35 cellular contexts compared by ENCODE assay signal in the genomic region with DNA sequence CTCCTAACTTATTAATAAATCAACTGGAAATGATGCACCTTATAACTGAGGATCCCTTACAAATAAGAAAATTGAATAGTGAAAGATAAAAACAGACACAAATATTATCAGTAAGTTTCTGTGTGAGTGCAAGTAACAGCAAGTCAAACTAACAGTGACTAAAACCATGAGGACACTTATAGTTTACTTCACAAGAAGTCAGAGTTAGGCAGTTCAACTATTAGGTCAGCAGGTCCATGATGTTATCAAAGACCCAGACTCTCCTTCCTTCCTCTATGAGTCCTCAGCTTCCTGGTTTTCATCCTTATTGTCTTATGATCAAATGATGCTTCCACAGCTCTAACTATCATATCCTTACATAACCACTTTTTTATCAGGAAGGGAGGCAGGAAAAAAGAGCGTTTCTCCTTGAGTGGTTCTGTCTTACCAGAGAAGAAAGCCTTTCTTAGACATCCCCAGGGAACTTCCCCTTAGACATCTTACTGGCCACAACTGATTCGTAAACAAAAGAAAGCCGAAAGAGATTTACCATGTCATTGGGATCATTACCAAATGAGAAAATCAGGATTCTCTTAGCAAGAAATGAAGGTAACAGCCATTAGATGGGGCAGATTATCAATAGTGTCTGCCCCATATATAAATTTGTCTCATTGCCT.
DNase-seq lines count a peak whose midpoint lies in the region; ATAC-seq, FAIRE-seq and TF ChIP-seq lines count a peak whose summit lies in the region.
"Had no signal": no experiment of that assay in that cellular context is flagged by ENCODE, and none has a peak within 500 bp of the region (broad histone marks: within the 10 kb centered on the region; RNA-seq: fewer than 3 reads in every experiment).

No MANE protein-coding gene starts in this region.

- H3K4me2 ChIP-seq in BLaER1 (peak overlapping the region; percentile 94), K562 (ENCODE audit: insufficient read depth, low read length) (no peak overlapping the region), MM.1S (ENCODE audit: low read depth, low read length) (no peak overlapping the region)
- peak overlapping the region; percentile 22 to 96 (median 86) for H3K4me2 ChIP-seq in BLaER1 treated with 17β-estradiol and CSF1 and Interleukin-3, amounts not matched to agents 10 nM and 100 nM
- H3K4me2 ChIP-seq: A549 had no signal

- H4K20me1 ChIP-seq in BLaER1 (no peaks in the 10 kb centered on the region), K562 (replicated peaks; ENCODE audit: control insufficient read depth, insufficient read depth, low read length) (no peaks in the 10 kb centered on the region), MM.1S (ENCODE audit: insufficient read depth, low read length) (no peaks in the 10 kb centered on the region)
- no peaks in the 10 kb centered on the region for H4K20me1 ChIP-seq in BLaER1 treated with 17β-estradiol and CSF1 and Interleukin-3, amounts not matched to agents 10 nM and 100 nM

- peak; percentile 44 for FAIRE-seq in K562 (lab: Jason Lieb, UNC)
- no peak for FAIRE-seq in GM19239 (lab: Jason Lieb, UNC)
- FAIRE-seq: A204.1, A549, D721Med had no signal

- no peaks in the 10 kb centered on the region for H3K9me2 ChIP-seq in MM.1S (replicated peaks; ENCODE audit: insufficient read depth, low read length)

- no TSS peak for BruUV-seq in K562 (replicated peaks; lab: Mats Ljungman, UMichigan)

- intact Hi-C loops in K562 (cut with micrococcal nuclease) = no loop called here

- TF ChIP-seq EP300 in K562 (IDR thresholded peaks at IDR 0.05; ENCODE audit: low read length) = no peak

- peak overlapping the region; percentile 72 for H3K4me3 ChIP-seq in BLaER1
- H3K4me3 ChIP-seq in BLaER1 treated with 17β-estradiol and CSF1 and Interleukin-3, amounts not matched to agents 10 nM and 100 nM = peak overlapping the region in 4 of 10 experiments; percentile 1 to 67 (median 38); a peak in 5 of 20 replicates
- no peak overlapping the region for H3K4me3 ChIP-seq in K562
- no peak overlapping the region for H3K4me3 ChIP-seq in MM.1S (ENCODE audit: low read length)
- H3K4me3 ChIP-seq: A549 had no signal

- no peaks in the 10 kb centered on the region for H3F3A ChIP-seq in MM.1S (ENCODE audit: insufficient read depth, low read length)

- H3K36me3 ChIP-seq in BLaER1 = no peaks in the 10 kb centered on the region
- H3K36me3 ChIP-seq in BLaER1 treated with 17β-estradiol and CSF1 and Interleukin-3, amounts not matched to agents 10 nM and 100 nM = no peaks in the 10 kb centered on the region
- H3K36me3 ChIP-seq in K562 (ENCODE audit: control insufficient read depth, insufficient read depth, low read length) = no peaks in the 10 kb centered on the region
- H3K36me3 ChIP-seq in MM.1S (replicated peaks; ENCODE audit: insufficient read depth, low read length) = no peaks in the 10 kb centered on the region
- H3K36me3 ChIP-seq: BE2C had no signal

- no peaks in the 10 kb centered on the region for H3K9me1 ChIP-seq in K562 (ENCODE audit: control insufficient read depth, insufficient read depth, low read length)

- TF ChIP-seq POLR2A in K562 (conservative IDR thresholded peaks at IDR 0.05) = no peak

- no peak for ATAC-seq in K562
- peak; percentile 72 to 73 for ATAC-seq in stimulated activated naive B cell treated with anti-CD40 and anti-IgM and Interleukin-4, amounts not matched to agents 10 μg/mL and 1 μg/mL and 100 μg/mL, for 72 hours (replicated peaks)
- ATAC-seq: A549; CD8-positive, alpha-beta T cell had no signal

- peaks cover 95% of the 10 kb centered on the region for H3K4me1 ChIP-seq in BLaER1
- H3K4me1 ChIP-seq in BLaER1 treated with 17β-estradiol and CSF1 and Interleukin-3, amounts not matched to agents 10 nM and 100 nM = peaks cover 9 to 100% (median 98%) of the 10 kb centered on the region in 10 experiments; a peak in 18 of 20 replicates
- no peaks in the 10 kb centered on the region; a peak in 1 of 5 replicates for H3K4me1 ChIP-seq in K562 (replicated peaks in 1 of 2; ENCODE audit: control insufficient read depth in 2 of 2, insufficient read depth in 2 of 2, low read length in 2 of 2)
- no peaks in the 10 kb centered on the region for H3K4me1 ChIP-seq in MM.1S (ENCODE audit: low read length)
- H3K4me1 ChIP-seq: A549, Caco-2 had no signal

- 2% methylated on average over 3 of the region's 3 CpGs for WGBS in K562 (ENCODE audit: insufficient coverage, low coverage, missing lambda C conversion rate)

- H3K79me2 ChIP-seq in K562 (ENCODE audit: control insufficient read depth, insufficient read depth, low read length) (no peaks in the 10 kb centered on the region), MM.1S (ENCODE audit: low read length) (no peaks in the 10 kb centered on the region)

- peak overlapping the region; percentile 93 for H3K9ac ChIP-seq in BLaER1
- H3K9ac ChIP-seq in BLaER1 treated with 17β-estradiol and CSF1 and Interleukin-3, amounts not matched to agents 10 nM and 100 nM = peak overlapping the region in 5 of 11 experiments; percentile 1 to 75 (median 28); a peak in 4 of 22 replicates
- no peak overlapping the region for H3K9ac ChIP-seq in K562 (ENCODE audit: insufficient read depth in 1 of 2, low read depth in 2 of 2, low read length in 2 of 2)
- no peak overlapping the region for H3K9ac ChIP-seq in MM.1S (ENCODE audit: low read length)

- in situ Hi-C loops in K562 (cut with MboI) = no loop called here

- POLR2A ChIA-PET in K562 (lab: Yijun Ruan, JAX) = interaction anchor here (1.0 to 1.2 kb wide), 2 partner anchors 10 to 12 kb away, joined by 3 to 5 read pairs; no protein-coding TSS in a partner anchor

- peaks cover 8 to 37% of the 10 kb centered on the region in 2 donors for H3K27me3 Mint-ChIP-seq in stimulated activated naive B cell treated with anti-CD40 and anti-IgM and Interleukin-4, amounts not matched to agents 10 μg/mL and 1 μg/mL and 100 μg/mL, for 72 hours
- peaks cover 18% of the 10 kb centered on the region for H3K27me3 Mint-ChIP-seq in progenitor cell of endocrine pancreas

- H3K27ac ChIP-seq in BLaER1 = peak overlapping the region; percentile 95
- H3K27ac ChIP-seq in BLaER1 treated with 17β-estradiol and CSF1 and Interleukin-3, amounts not matched to agents 10 nM and 100 nM = peak overlapping the region in 9 of 11 experiments; percentile 9 to 89 (median 61); a peak in 16 of 22 replicates
- no peak overlapping the region for H3K27ac ChIP-seq in K562 (ENCODE audit: extremely low read depth, low read depth, low read length)
- H3K27ac ChIP-seq in caudate nucleus (ENCODE audit: low read depth, low read length) = no peak overlapping the region
- no peak overlapping the region for H3K27ac ChIP-seq in MM.1S (ENCODE audit: low read length)
- H3K27ac ChIP-seq: 22Rv1, A549, C4-2B had no signal

- H3K36me3 Mint-ChIP-seq in stimulated activated naive B cell treated with anti-CD40 and anti-IgM and Interleukin-4, amounts not matched to agents 10 μg/mL and 1 μg/mL and 100 μg/mL, for 72 hours = no peaks in the 10 kb centered on the region
- H3K36me3 Mint-ChIP-seq in progenitor cell of endocrine pancreas (ENCODE audit: insufficient read depth) = no peaks in the 10 kb centered on the region
- H3K36me3 Mint-ChIP-seq: CD14-positive monocyte; CD4-positive, alpha-beta memory T cell; CD4-positive, CD25-positive, alpha-beta regulatory T cell; CD8-positive, alpha-beta memory T cell; CD8-positive, alpha-beta T cell had no signal

- H3K27ac Mint-ChIP-seq in stimulated activated naive B cell treated with anti-CD40 and anti-IgM and Interleukin-4, amounts not matched to agents 10 μg/mL and 1 μg/mL and 100 μg/mL, for 72 hours = no peak overlapping the region
- no peak overlapping the region for H3K27ac Mint-ChIP-seq in progenitor cell of endocrine pancreas
- H3K27ac Mint-ChIP-seq: B cell; CD14-positive monocyte; CD4-positive, alpha-beta memory T cell; CD4-positive, alpha-beta T cell; CD4-positive, CD25-positive, alpha-beta regulatory T cell; CD8-positive, alpha-beta memory T cell; CD8-positive, alpha-beta T cell had no signal

- DNase-seq in K562 (ENCODE audit: extremely low read depth in 1 of 4, low spot score in 3 of 4) (no peak), caudate nucleus (lab: John Stamatoyannopoulos, UW) (no peak), MM.1S (no peak), progenitor cell of endocrine pancreas (ENCODE audit: low spot score, unreplicated experiment) (no peak), GM19239 (ENCODE audit: insufficient read length, low spot score) (no peak)
- DNase-seq in stimulated activated naive B cell treated with anti-CD40 and anti-IgM and Interleukin-4, amounts not matched to agents 10 μg/mL and 1 μg/mL and 100 μg/mL, for 72 hours = no peak
- DNase-seq: 8988T; ACHN; AML-193; BE2C; C1 segment of cervical spinal cord; Caco-2; Calu3; CD4-positive, alpha-beta memory T cell; CD4-positive, alpha-beta T cell; CD4-positive, CD25-positive, alpha-beta regulatory T cell; CD8-positive, alpha-beta memory T cell; CD8-positive, alpha-beta T cell; COR-L47; DMS 273 treated with DMSO at 0.1 percent for 48 hours; DMS153; DMS53; DMS79; DMS79 treated with DMSO at 0.1 percent for 48 hours; DND-41; EL had no signal

- no peak for TF ChIP-seq RAD21 in K562 (CRISPR knock-in tag; conservative IDR thresholded peaks at IDR 0.05 in 1 of 2, IDR thresholded peaks at IDR 0.05 in 1 of 2)

- H3K4me1 Mint-ChIP-seq in stimulated activated naive B cell treated with anti-CD40 and anti-IgM and Interleukin-4, amounts not matched to agents 10 μg/mL and 1 μg/mL and 100 μg/mL, for 72 hours = peaks cover 12 to 22% of the 10 kb centered on the region in 2 donors
- no peaks in the 10 kb centered on the region for H3K4me1 Mint-ChIP-seq in progenitor cell of endocrine pancreas (ENCODE audit: low read depth)
- H3K4me1 Mint-ChIP-seq: CD14-positive monocyte; CD4-positive, alpha-beta memory T cell; CD8-positive, alpha-beta memory T cell had no signal

- TF ChIP-seq CTCF in K562 (IDR thresholded peaks at IDR 0.05 in 2 of 3, conservative IDR thresholded peaks at IDR 0.05 in 1 of 3; ENCODE audit: insufficient read depth in 2 of 3, low read depth in 1 of 3, low read length in 3 of 3) (no peak), MM.1S (IDR thresholded peaks at IDR 0.05; ENCODE audit: low read length) (no peak), progenitor cell of endocrine pancreas (IDR thresholded peaks at IDR 0.05; ENCODE audit: unreplicated experiment) (no peak)

- H2AFZ ChIP-seq in K562 (ENCODE audit: low read depth, low read length) (no peak overlapping the region), MM.1S (ENCODE audit: low read length) (no peak overlapping the region)

- CTCF ChIA-PET in K562 (lab: Yijun Ruan, JAX; ENCODE audit: low intra/inter-chr PET ratio) = no interaction called here

- no peaks in the 10 kb centered on the region for H3K27me3 ChIP-seq in BLaER1
- H3K27me3 ChIP-seq in BLaER1 treated with 17β-estradiol and CSF1 and Interleukin-3, amounts not matched to agents 10 nM and 100 nM = peaks cover 0 to 15% (median 0%) of the 10 kb centered on the region in 11 experiments; a peak in 4 of 22 replicates
- H3K27me3 ChIP-seq in K562 (ENCODE audit: control insufficient read depth in 2 of 2, insufficient read depth in 2 of 2, low read length in 2 of 2) = peaks cover 9 to 31% of the 10 kb centered on the region in 2 experiments; a peak in 3 of 5 replicates
- no peaks in the 10 kb centered on the region for H3K27me3 ChIP-seq in MM.1S (replicated peaks; ENCODE audit: insufficient read depth, low read length)
- H3K27me3 ChIP-seq: BE2C had no signal

- no peaks in the 10 kb centered on the region for H3K9me3 Mint-ChIP-seq in stimulated activated naive B cell treated with anti-CD40 and anti-IgM and Interleukin-4, amounts not matched to agents 10 μg/mL and 1 μg/mL and 100 μg/mL, for 72 hours
- no peaks in the 10 kb centered on the region for H3K9me3 Mint-ChIP-seq in progenitor cell of endocrine pancreas (ENCODE audit: low read depth)
- H3K9me3 Mint-ChIP-seq: CD4-positive, alpha-beta memory T cell; CD4-positive, alpha-beta T cell; CD8-positive, alpha-beta memory T cell; CD8-positive, alpha-beta T cell had no signal

- no peaks in the 10 kb centered on the region for H3K9me3 ChIP-seq in BLaER1
- no peaks in the 10 kb centered on the region for H3K9me3 ChIP-seq in BLaER1 treated with 17β-estradiol and CSF1 and Interleukin-3, amounts not matched to agents 10 nM and 100 nM (replicated peaks in 1 of 11)
- no peaks in the 10 kb centered on the region for H3K9me3 ChIP-seq in K562 (replicated peaks; ENCODE audit: control insufficient read depth, insufficient read depth, low read depth, low read length)
- H3K9me3 ChIP-seq in MM.1S (replicated peaks; ENCODE audit: insufficient read depth, low read length) = no peaks in the 10 kb centered on the region
- H3K9me3 ChIP-seq: A549, BE2C, Caco-2 had no signal

- peak overlapping the region; percentile 4 to 56 for H3K4me3 Mint-ChIP-seq in stimulated activated naive B cell treated with anti-CD40 and anti-IgM and Interleukin-4, amounts not matched to agents 10 μg/mL and 1 μg/mL and 100 μg/mL, for 72 hours
- H3K4me3 Mint-ChIP-seq in progenitor cell of endocrine pancreas (ENCODE audit: low read depth) = no peak overlapping the region
- H3K4me3 Mint-ChIP-seq: B cell; CD14-positive monocyte; CD4-positive, alpha-beta memory T cell; CD4-positive, alpha-beta T cell; CD4-positive, CD25-positive, alpha-beta regulatory T cell; CD8-positive, alpha-beta memory T cell; CD8-positive, alpha-beta T cell had no signal

Comparison
In these comparisons a context has a peak if more than half of its experiments do, and no peak if none do; other contexts are left out.
1. H3K27ac ChIP-seq: peak in BLaER1 (single experiment) and BLaER1 treated with 17β-estradiol and CSF1 and Interleukin-3, amounts not matched to agents 10 nM and 100 nM (9 of 11); none in K562 (single experiment), caudate nucleus (single experiment) and MM.1S (single experiment).
2. H3K4me2 ChIP-seq: peak in BLaER1 (single experiment) and BLaER1 treated with 17β-estradiol and CSF1 and Interleukin-3, amounts not matched to agents 10 nM and 100 nM (11 of 11); none in K562 (single experiment) and MM.1S (single experiment).